Comparison of ENCODE assay signal across 1 cellular context in genomic region chr12:50925342-50925651, GRCh38.
TF ChIP-seq lines count a peak whose summit lies in the region.

No MANE protein-coding gene starts in this region.

TF ChIP-seq in HepG2, 621 proteins besides CTCF, POLR2A, EP300 and RAD21 (continued from another document):
- 0 out of 2 replicates have a peak, but pooled peaks have one; percentile 32 for TF ChIP-seq ZNF772 (CRISPR knock-in tag; IDR thresholded peaks at IDR 0.05)
- TF ChIP-seq ZNF687 (CRISPR knock-in tag; IDR thresholded peaks at IDR 0.05), result peak; percentile 52
- no peak for TF ChIP-seq DR1 (CRISPR knock-in tag; IDR thresholded peaks at IDR 0.05)
- 0 out of 2 replicates have a peak, but pooled peaks have one; percentile 4 for TF ChIP-seq PRDM15 (CRISPR knock-in tag; IDR thresholded peaks at IDR 0.05)
- 0 out of 2 replicates have a peak, but pooled peaks have one; percentile 70 for TF ChIP-seq ZNF598 (CRISPR knock-in tag; IDR thresholded peaks at IDR 0.05; ENCODE audit: borderline replicate concordance)
- TF ChIP-seq MAZ (IDR thresholded peaks at IDR 0.05; ENCODE audit: borderline replicate concordance, low read depth, low read length), result no peak
- 0 out of 2 replicates have a peak, but pooled peaks have one; percentile 33 for TF ChIP-seq MAZ (CRISPR knock-in tag; IDR thresholded peaks at IDR 0.05; ENCODE audit: low read depth)
- peak; percentile 45; the same call in 1 of the 2 replicates for TF ChIP-seq ZNF501 (CRISPR knock-in tag; IDR thresholded peaks at IDR 0.05)
- 0 out of 2 replicates have a peak, but pooled peaks have one; percentile 11 for TF ChIP-seq HNF1B (CRISPR knock-in tag; IDR thresholded peaks at IDR 0.05)
- no peak for TF ChIP-seq SP5 (CRISPR knock-in tag; IDR thresholded peaks at IDR 0.05; ENCODE audit: borderline replicate concordance, low read depth)
- peak; percentile 41 for TF ChIP-seq PHF8 (CRISPR knock-in tag; IDR thresholded peaks at IDR 0.05)
- TF ChIP-seq TFDP2 (CRISPR knock-in tag; IDR thresholded peaks at IDR 0.05), result no peak
- TF ChIP-seq ZBTB7B (CRISPR knock-in tag; IDR thresholded peaks at IDR 0.05), result peak; percentile 18; the same call in 1 of the 2 replicates
- TF ChIP-seq ZNF768 (CRISPR knock-in tag; IDR thresholded peaks at IDR 0.05), result peak; percentile 18; the same call in 1 of the 2 replicates
- TF ChIP-seq ZNF44 (CRISPR knock-in tag; IDR thresholded peaks at IDR 0.05), result 0 out of 2 replicates have a peak, but pooled peaks have one; percentile 19
